In genomic region chr5:58341485-58341884, GRCh38 we compare ENCODE assay signal across 24 cellular contexts.
"Had no signal": no experiment of that assay in that cellular context is flagged by ENCODE, and none has a peak within 500 bp of the region (broad histone marks: within the 10 kb centered on the region; RNA-seq: fewer than 3 reads in every experiment).

No MANE protein-coding gene starts in this region.

- ATAC-seq: HepG2, Panc1, PC-3 had no signal

- H3K27ac ChIP-seq: RWPE1 had no signal

- H3K27me3 ChIP-seq: MG63 had no signal

- H3K9me3 ChIP-seq: MG63, SK-N-SH had no signal

- H3K9ac ChIP-seq: SK-N-SH had no signal

- H3K36me3 ChIP-seq: MG63 had no signal

- DNase-seq: IMR-90, Karpas-422, KG1, MG63, NCI-H1092, NCI-H1105 treated with DMSO at 0.1 percent for 48 hours, NCI-H1417 treated with DMSO at 0.1 percent for 48 hours, NCI-H146, NCI-H1694 treated with DMSO at 0.1 percent for 48 hours, NCI-H1930, NCI-H2081 treated with DMSO at 0.1 percent for 48 hours, NCI-H2171, NCI-H226, NCI-H446, NCI-H510A, NCI-H524 treated with DMSO at 0.1 percent for 48 hours, NCI-H69, NCI-H774, PC-3, SHP77, SK-N-SH had no signal

- FAIRE-seq: HepG2 had no signal

- H3K4me3 ChIP-seq: MG63 had no signal
